29 cellular contexts compared by ENCODE assay signal in genomic region chr10:25300073-25300472, GRCh38.
"Had no signal": no experiment of that assay in that cellular context is flagged by ENCODE, and none has a peak within 500 bp of the region (broad histone marks: within the 10 kb centered on the region; RNA-seq: fewer than 3 reads in every experiment).

No MANE protein-coding gene starts in this region.

- H3K36me3 Mint-ChIP-seq: activated CD4-positive, alpha-beta memory T cell treated with anti-CD3 and anti-CD28 coated beads for 36 hours; activated naive CD4-positive, alpha-beta T cell treated with anti-CD3 and anti-CD28 coated beads, Interleukin-2, amount 50 U/mL, for 72 hours had no signal

- H3K27ac Mint-ChIP-seq: activated CD4-positive, alpha-beta memory T cell treated with anti-CD3 and anti-CD28 coated beads for 36 hours; activated naive CD4-positive, alpha-beta T cell treated with anti-CD3 and anti-CD28 coated beads for 36 hours; activated naive CD4-positive, alpha-beta T cell treated with anti-CD3 and anti-CD28 coated beads, Interleukin-2, amount 50 U/mL, for 72 hours; activated T-helper 1 cell treated with anti-CD3 and anti-CD28 coated beads, Interleukin-12 subunit alpha, Interleukin-12 subunit beta, Interleukin-2, Interleukin-4 antibody, amounts not matched to agents 30 ng/mL and 10 ng/mL and 1 ng/mL, durations not matched to agents 14 hours and 24 hours and 36 hours; T-helper 1 cell treated with Interleukin-12 subunit alpha and Interleukin-12 subunit beta and Interleukin-4 antibody, amounts not matched to agents 30 μg/mL and 1 μg/mL, for 36 hours; T-helper 2 cell treated with Interferon-gamma antibody and Interleukin-4, amounts not matched to agents 5 μg/mL and 100 μg/mL, for 36 hours had no signal

- DNase-seq: activated CD4-positive, alpha-beta memory T cell treated with anti-CD3 and anti-CD28 coated beads for 36 hours; activated CD4-positive, alpha-beta T cell treated with anti-CD3 and anti-CD28 coated beads for 4 hours; activated CD4-positive, alpha-beta T cell treated with anti-CD3 and anti-CD28 coated beads, Interleukin-2, amount 50 U/mL, for 1 hour; activated CD4-positive, CD25-positive, alpha-beta regulatory T cell treated with anti-CD3 and anti-CD28 coated beads, Interleukin-2, amount 50 U/mL, for 72 hours; activated CD8-positive, alpha-beta memory T cell treated with anti-CD3 and anti-CD28 coated beads, Interleukin-2, amount 50 U/mL, for 4 hours; activated gamma-delta T cell treated with Interleukin-2 at 50 U/mL for 16 hours; activated naive CD4-positive, alpha-beta T cell treated with anti-CD3 and anti-CD28 coated beads for 36 hours; activated T-cell treated with anti-CD3 and anti-CD28 coated beads for 4 hours; activated T-cell treated with anti-CD3 and anti-CD28 coated beads, Interleukin-2, amount 50 U/mL, for 4 hours; adrenal gland; body of pancreas; NCI-H1048; NCI-H1105 treated with DMSO at 0.1 percent for 48 hours; NCI-H1436 treated with DMSO at 0.1 percent for 48 hours; NCI-H1694 treated with DMSO at 0.1 percent for 48 hours; NCI-H2029; NCI-H345; NCI-H524 treated with DMSO at 0.1 percent for 48 hours; PC-3; Peyer's patch; RPMI8226; SHP77 treated with DMSO at 0.1 percent for 48 hours; SK-N-SH had no signal

- H3K9ac ChIP-seq: SK-N-SH had no signal

- ATAC-seq: activated naive CD4-positive, alpha-beta T cell treated with anti-CD3 and anti-CD28 coated beads, Interleukin-2, amount 50 U/mL, for 72 hours; activated T-cell treated with anti-CD3 and anti-CD28 coated beads, Interleukin-2, amount 50 U/mL, for 4 hours; body of pancreas; PC-3 had no signal

- H3K4me1 ChIP-seq: adrenal gland, body of pancreas, breast epithelium, Peyer's patch, SJSA1 had no signal

- H3K4me2 ChIP-seq: SK-N-SH had no signal

- H3K27ac ChIP-seq: adrenal gland, body of pancreas, breast epithelium, Peyer's patch, SJSA1 had no signal

- H3K27me3 ChIP-seq: adrenal gland, body of pancreas, breast epithelium, Peyer's patch, SJSA1 had no signal

- H3K9me3 Mint-ChIP-seq: activated CD4-positive, alpha-beta memory T cell treated with anti-CD3 and anti-CD28 coated beads for 36 hours; activated T-cell treated with anti-CD3 and anti-CD28 coated beads, Interleukin-2, amount 50 U/mL, for 4 hours; activated T-helper 1 cell treated with anti-CD3 and anti-CD28 coated beads, Interleukin-12 subunit alpha, Interleukin-12 subunit beta, Interleukin-2, Interleukin-4 antibody, amounts not matched to agents 30 ng/mL and 10 ng/mL and 1 ng/mL, durations not matched to agents 14 hours and 24 hours and 36 hours; T-helper 1 cell treated with Interleukin-12 subunit alpha and Interleukin-12 subunit beta and Interleukin-4 antibody, amounts not matched to agents 30 μg/mL and 1 μg/mL, for 36 hours had no signal

- H3K4me3 Mint-ChIP-seq: activated CD4-positive, alpha-beta memory T cell treated with anti-CD3 and anti-CD28 coated beads for 36 hours; activated naive CD4-positive, alpha-beta T cell treated with anti-CD3 and anti-CD28 coated beads for 36 hours; activated T-cell treated with anti-CD3 and anti-CD28 coated beads, Interleukin-2, amount 50 U/mL, for 4 hours; activated T-helper 1 cell treated with anti-CD3 and anti-CD28 coated beads, Interleukin-12 subunit alpha, Interleukin-12 subunit beta, Interleukin-2, Interleukin-4 antibody, amounts not matched to agents 30 ng/mL and 10 ng/mL and 1 ng/mL, durations not matched to agents 14 hours and 24 hours and 36 hours; T-helper 1 cell treated with Interleukin-12 subunit alpha and Interleukin-12 subunit beta and Interleukin-4 antibody, amounts not matched to agents 30 μg/mL and 1 μg/mL, for 36 hours; T-helper 2 cell treated with Interferon-gamma antibody and Interleukin-4, amounts not matched to agents 5 μg/mL and 100 μg/mL, for 36 hours had no signal

- H3K4me3 ChIP-seq: adrenal gland, body of pancreas, breast epithelium, Peyer's patch, SJSA1 had no signal

- H3K27me3 Mint-ChIP-seq: activated CD4-positive, alpha-beta memory T cell treated with anti-CD3 and anti-CD28 coated beads for 36 hours had no signal

- H3K9me3 ChIP-seq: adrenal gland, body of pancreas, breast epithelium, Peyer's patch, SJSA1, SK-N-SH had no signal

- H3K36me3 ChIP-seq: adrenal gland, breast epithelium, Peyer's patch, SJSA1 had no signal
